ENCODE assay signal across 9 cellular contexts in the genomic region with DNA sequence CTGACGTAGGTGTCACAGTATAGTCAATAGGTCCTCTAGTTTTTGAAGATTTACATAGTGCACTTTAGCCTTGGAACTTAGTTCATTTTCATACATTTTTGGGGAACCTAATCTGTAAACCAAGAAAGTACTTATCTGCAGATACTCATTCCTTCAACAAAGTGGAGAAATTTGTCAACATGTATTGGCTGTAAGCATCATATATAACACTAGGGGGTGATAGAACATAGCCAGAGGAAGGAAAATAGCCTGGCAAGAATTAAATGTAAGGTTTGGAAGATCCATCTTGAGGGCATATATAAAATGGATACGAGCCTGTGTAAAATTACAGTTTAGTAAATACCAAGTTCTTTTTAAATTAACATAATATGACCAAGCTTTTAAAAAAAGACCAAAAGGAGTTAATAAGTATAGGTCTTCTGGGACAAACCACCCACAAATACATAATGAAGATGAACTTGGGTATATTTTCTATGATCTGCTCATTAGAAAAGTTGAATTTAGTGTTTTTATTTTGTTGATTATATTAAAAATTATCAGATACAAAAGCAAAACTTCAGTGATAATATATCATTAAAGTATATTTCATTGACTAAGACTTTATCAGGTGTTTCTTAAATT. TPM values are rescaled to one million over a fixed set of nuclear protein-coding genes. Genes with fewer than 3 reads are reported as not detected.
DNase-seq lines count a peak whose midpoint lies in the region; ATAC-seq, FAIRE-seq and TF ChIP-seq lines count a peak whose summit lies in the region.
"Had no signal": no experiment of that assay in that cellular context is flagged by ENCODE, and none has a peak within 500 bp of the region (broad histone marks: within the 10 kb centered on the region; RNA-seq: fewer than 3 reads in every experiment).

No MANE protein-coding gene starts in this region.

- H3K4me3 ChIP-seq in AG04450 (ENCODE audit: low read depth, low read length) = no peak overlapping the region
- no peak overlapping the region for H3K4me3 ChIP-seq in HepG2 (replicated peaks in 1 of 3; ENCODE audit: insufficient read depth in 1 of 3, low read depth in 2 of 3, low read length in 3 of 3)

- H3K36me3 Mint-ChIP-seq in brain (peaks cover 13% of the 10 kb centered on the region), T-cell (no peaks in the 10 kb centered on the region)
- H3K36me3 Mint-ChIP-seq: activated naive CD4-positive, alpha-beta T cell treated with anti-CD3 and anti-CD28 coated beads, Interleukin-2, amount 50 U/mL, for 72 hours had no signal

- H3K9me3 ChIP-seq in AG04450 (ENCODE audit: control insufficient read depth, insufficient read depth, low read length) (no peaks in the 10 kb centered on the region), HepG2 (ENCODE audit: low read length) (no peaks in the 10 kb centered on the region)

- H3K27me3 ChIP-seq in AG04450 (ENCODE audit: control insufficient read depth, insufficient read depth, low read length) = no peaks in the 10 kb centered on the region
- no peaks in the 10 kb centered on the region for H3K27me3 ChIP-seq in HepG2 (ENCODE audit: control insufficient read depth in 1 of 2, insufficient read depth in 2 of 2, low read length in 2 of 2)

- DNase-seq in AG04450 (ENCODE audit: low read depth, low spot score) (peak; percentile 36), NCI-H446 (lab: John Stamatoyannopoulos, UW) (peak; percentile 20 to 61), HepG2 (ENCODE audit: low spot score) (no peak), T-cell (no peak), 8988T (no peak)

- H3K27ac ChIP-seq in AG04450 (ENCODE audit: low read depth, low read length) = no peak overlapping the region
- no peak overlapping the region for H3K27ac ChIP-seq in HepG2 (ENCODE audit: extremely low read length, insufficient read depth, low read length)

- no peak for TF ChIP-seq EP300 in HepG2 (IDR thresholded peaks at IDR 0.05; ENCODE audit: low read depth in 2 of 2, low read length in 2 of 2)
- no peak for TF ChIP-seq EP300 in HepG2 (CRISPR knock-in tag; IDR thresholded peaks at IDR 0.05; ENCODE audit: borderline replicate concordance)

- peak; percentile 85 for TF ChIP-seq CTCF in AG04450 (IDR thresholded peaks at IDR 0.05; ENCODE audit: low read depth, low read length)
- TF ChIP-seq CTCF in brain (conservative IDR thresholded peaks at IDR 0.05) = peak; percentile 78 to 83
- TF ChIP-seq CTCF in HepG2 (CRISPR knock-in tag; IDR thresholded peaks at IDR 0.05) = peak; percentile 83

- no peak overlapping the region for H3K9ac ChIP-seq in HepG2 (ENCODE audit: insufficient read depth, low read depth, low read length)

- peak; percentile 42 for ATAC-seq in GM21360 (IDR thresholded peaks at IDR 0.05; ENCODE audit: unreplicated experiment)
- peak; percentile 34; the same call in 2 of the 3 replicates for ATAC-seq in HepG2
- ATAC-seq in T-cell (replicated peaks in 1 of 4) = no peak
- no peak for ATAC-seq in GM18907 (IDR thresholded peaks at IDR 0.05; ENCODE audit: unreplicated experiment)

- BruUV-seq in HepG2 (replicated peaks; lab: Mats Ljungman, UMichigan) = no TSS peak

- H3K4me1 Mint-ChIP-seq in brain (peaks cover 43% of the 10 kb centered on the region), T-cell (no peaks in the 10 kb centered on the region)

- intact Hi-C loops in HepG2 (cut with micrococcal nuclease; ENCODE audit: unreplicated experiment) = loop anchor here (1.0 to 5.0 kb wide), 2 partner anchors 144 to 995 kb away; no protein-coding TSS in a partner anchor

- H3K27me3 Mint-ChIP-seq in brain (no peaks in the 10 kb centered on the region), T-cell (no peaks in the 10 kb centered on the region)

- peak; percentile 92 for TF ChIP-seq RAD21 in HepG2 (CRISPR knock-in tag; IDR thresholded peaks at IDR 0.05)

- H3K9me3 Mint-ChIP-seq in brain = no peaks in the 10 kb centered on the region
- H3K9me3 Mint-ChIP-seq in T-cell = no peaks in the 10 kb centered on the region
- H3K9me3 Mint-ChIP-seq: activated naive CD4-positive, alpha-beta T cell treated with anti-CD3 and anti-CD28 coated beads, Interleukin-2, amount 50 U/mL, for 72 hours had no signal

- peak overlapping the region in 4 of 5 experiments; percentile 16 to 73 (median 54) for H3K27ac Mint-ChIP-seq in brain
- no peak overlapping the region for H3K27ac Mint-ChIP-seq in T-cell
- H3K27ac Mint-ChIP-seq: activated naive CD4-positive, alpha-beta T cell treated with anti-CD3 and anti-CD28 coated beads, Interleukin-2, amount 50 U/mL, for 72 hours had no signal

- 49% methylated on average over 2 of the region's 2 CpGs for WGBS in HepG2 (ENCODE audit: low lambda C conversion rate)

- POLR2A ChIA-PET in AG04450 (lab: Yijun Ruan, JAX) (interaction anchor here (0.6 kb wide), 1 partner anchor 151 kb away, joined by 3 read pairs; no protein-coding TSS in a partner anchor), HepG2 (lab: Yijun Ruan, JAX) (no interaction called here), T-cell (lab: Charles Lee) (no interaction called here)

- H3K4me1 ChIP-seq in HepG2 (ENCODE audit: insufficient read depth, low read length) = peaks cover 4% of the 10 kb centered on the region

- FAIRE-seq in HepG2 (lab: Jason Lieb, UNC) = peak; percentile 56

- no peaks in the 10 kb centered on the region for H3K79me2 ChIP-seq in HepG2 (ENCODE audit: insufficient read depth, low read length)

- H2AFZ ChIP-seq in HepG2 (ENCODE audit: low read length) = no peak overlapping the region

- no peak overlapping the region for H3K4me3 Mint-ChIP-seq in brain
- no peak overlapping the region for H3K4me3 Mint-ChIP-seq in T-cell

- H3K36me3 ChIP-seq in HepG2 (replicated peaks in 1 of 2; ENCODE audit: control insufficient read depth in 1 of 2, insufficient read depth in 2 of 2, low read length in 2 of 2) = no peaks in the 10 kb centered on the region

- CTCF ChIA-PET in AG04450 (lab: Charles Lee) = interaction anchor here (0.6 to 10.6 kb wide), 13 partner anchors 9 to 1196 kb away, joined by 3 to 594 read pairs (median 6); no protein-coding TSS in a partner anchor
- CTCF ChIA-PET in HepG2 (lab: Yijun Ruan, JAX; ENCODE audit: low intra/inter-chr PET ratio, low total read pairs) = interaction anchor here (0.6 to 8.2 kb wide), 5 partner anchors 55 to 626 kb away, joined by 3 to 257 read pairs (median 4); no protein-coding TSS in a partner anchor
- CTCF ChIA-PET in T-cell (lab: Charles Lee) = interaction anchor here (0.5 to 4.8 kb wide), 6 partner anchors 8 to 1197 kb away, joined by 3 to 26 read pairs (median 3); no protein-coding TSS in a partner anchor

- no peak overlapping the region for H3K4me2 ChIP-seq in HepG2 (ENCODE audit: low read depth, low read length)

- in situ Hi-C loops in HepG2 (cut with HindIII; ENCODE audit: extremely low pct_ligation_motif_present, low pct_unique_long_range_greater_than_20kb) = loop anchor here (5.0 to 25.0 kb wide), 3 partner anchors 150 to 995 kb away; no protein-coding TSS in a partner anchor

- TF ChIP-seq POLR2A in HepG2 (IDR thresholded peaks at IDR 0.05; ENCODE audit: insufficient read depth in 1 of 2, low read depth in 2 of 2, low read length in 2 of 2) = no peak

- H4K20me1 ChIP-seq in HepG2 (ENCODE audit: insufficient read depth, low read length) = no peaks in the 10 kb centered on the region

TF ChIP-seq in HepG2, 621 proteins besides CTCF, POLR2A, EP300 and RAD21 (continues in another document):
- TF ChIP-seq, protein P1, sequence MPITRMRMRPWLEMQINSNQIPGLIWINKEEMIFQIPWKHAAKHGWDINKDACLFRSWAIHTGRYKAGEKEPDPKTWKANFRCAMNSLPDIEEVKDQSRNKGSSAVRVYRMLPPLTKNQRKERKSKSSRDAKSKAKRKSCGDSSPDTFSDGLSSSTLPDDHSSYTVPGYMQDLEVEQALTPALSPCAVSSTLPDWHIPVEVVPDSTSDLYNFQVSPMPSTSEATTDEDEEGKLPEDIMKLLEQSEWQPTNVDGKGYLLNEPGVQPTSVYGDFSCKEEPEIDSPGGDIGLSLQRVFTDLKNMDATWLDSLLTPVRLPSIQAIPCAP (CRISPR knock-in tag; IDR thresholded peaks at IDR 0.05; ENCODE audit: low read depth) = no peak

RNA-seq across cellular contexts. Expression of a gene that starts 18.2 kb away (rescaled TPM):
- polyA plus RNA-seq in AG04450 (2011; rRNA removed) (3,563 and 3,667 TPM in 2 replicates), brain (ENCODE audit: insufficient read depth, low read depth, low replicate concordance) (6,566 TPM), HepG2 (2011; rRNA removed) (7,317 and 7,910 TPM in 2 replicates)
- polyA minus RNA-seq in AG04450 (2011; rRNA and poly(A)+ RNA removed) = 742 and 782 TPM in 2 replicates
- total RNA-seq in HepG2 (2016; rRNA removed; fragmentation: Illumina TruSeq; extraction: Trizol) (6,902 and 7,071 TPM in 2 replicates), T-cell (1,000 to 10,000 TPM; 3,102 to 3,715 (median 3,468) TPM)
- 11,484 and 12,287 TPM in 2 replicates for total RNA-seq in HepG2 (2016; cell fraction: cytosol; rRNA removed; fragmentation: Illumina TruSeq; extraction: Trizol; ENCODE audit: low read depth)
- 6,918 and 7,424 TPM in 2 replicates for total RNA-seq in HepG2 (2016; cell fraction: insoluble cytoplasmic fraction; rRNA removed; fragmentation: Illumina TruSeq; extraction: Trizol)
- 16,795 and 17,457 TPM in 2 replicates for total RNA-seq in HepG2 (2016; cell fraction: membrane; rRNA removed; fragmentation: Illumina TruSeq; extraction: Trizol)
- total RNA-seq in HepG2 (2016; cell fraction: nucleus; rRNA removed; fragmentation: Illumina TruSeq; extraction: Trizol) = 2,427 and 2,707 TPM in 2 replicates
- polyA plus RNA-seq in HepG2 (2011; cell fraction: cytosol; rRNA removed) = 3,435 and 3,576 TPM in 2 replicates
- polyA plus RNA-seq in HepG2 (2011; cell fraction: nucleus; rRNA removed) = 934 and 1,174 TPM in 2 replicates
- polyA plus RNA-seq in HepG2 (2012) = 7,692 and 8,090 TPM in 2 replicates
- 11,969 and 13,234 TPM in 2 replicates for polyA plus RNA-seq in HepG2 (2016; cell fraction: cytosol; fragmentation: Illumina TruSeq; extraction: Trizol; ENCODE audit: low read depth)
- 6,005 and 6,067 TPM in 2 replicates for polyA plus RNA-seq in HepG2 (2016; cell fraction: insoluble cytoplasmic fraction; fragmentation: Illumina TruSeq; extraction: Trizol; ENCODE audit: low read depth)
- 14,650 and 14,956 TPM in 2 replicates for polyA plus RNA-seq in HepG2 (2016; cell fraction: membrane; fragmentation: Illumina TruSeq; extraction: Trizol; ENCODE audit: low read depth)
- polyA plus RNA-seq in HepG2 (2016; cell fraction: nucleus; fragmentation: Illumina TruSeq; extraction: Trizol; ENCODE audit: insufficient read depth, low read depth) = 4,147 and 4,271 TPM in 2 replicates
- 537 and 682 TPM in 2 replicates for polyA minus RNA-seq in HepG2 (2011; rRNA and poly(A)+ RNA removed; ENCODE audit: low replicate concordance)
- 1,971 TPM in 2 replicates for polyA minus RNA-seq in HepG2 (2011; cell fraction: cytosol; rRNA and poly(A)+ RNA removed)
- 601 and 721 TPM in 2 replicates for polyA minus RNA-seq in HepG2 (2011; cell fraction: nucleus; rRNA and poly(A)+ RNA removed)

Comparison
In these comparisons a context has a peak if more than half of its experiments do, and no peak if none do; other contexts are left out.
1. DNase-seq: peak in AG04450 (single experiment) and NCI-H446 (2 of 2); none in HepG2 (single experiment), T-cell (0 of 34) and 8988T (single experiment).
2. ATAC-seq: peak in GM21360 (single experiment) and HepG2 (single experiment); none in T-cell (0 of 4) and GM18907 (single experiment).
3. H3K27ac Mint-ChIP-seq: peak in brain (4 of 5); none in T-cell (0 of 2).
4. Peak in every context shown above with its lines, with median percentiles within 50 percentile points of each other: CTCF ChIP-seq.